Comparison of ENCODE assay signal across 12 cellular contexts in the genomic region with DNA sequence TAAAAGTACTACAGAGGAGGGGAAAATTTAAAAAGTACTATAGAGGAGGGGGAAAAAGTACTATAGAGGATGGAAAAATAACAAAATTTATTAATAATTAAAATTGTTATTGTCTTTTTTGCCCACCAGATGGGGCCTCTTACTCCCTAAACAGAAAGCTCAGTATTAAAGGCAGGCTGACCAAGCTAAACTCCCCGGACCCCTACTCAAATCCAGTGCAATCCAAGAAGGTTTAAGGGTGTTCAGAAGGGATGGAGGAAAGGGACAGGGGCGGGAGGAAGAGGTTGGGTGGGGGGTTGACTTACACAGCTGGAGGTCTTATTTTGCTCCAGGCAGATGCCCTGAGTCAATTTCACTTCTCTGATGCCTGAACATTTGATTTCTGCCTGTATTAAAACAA. TPM values are rescaled to one million over a fixed set of nuclear protein-coding genes. Genes with fewer than 3 reads are reported as not detected.
DNase-seq lines count a peak whose midpoint lies in the region; ATAC-seq, FAIRE-seq and TF ChIP-seq lines count a peak whose summit lies in the region.
"Had no signal": no experiment of that assay in that cellular context is flagged by ENCODE, and none has a peak within 500 bp of the region (broad histone marks: within the 10 kb centered on the region; RNA-seq: fewer than 3 reads in every experiment).

No MANE protein-coding gene starts in this region.

- H3K27me3 ChIP-seq in Caco-2 (replicated peaks; ENCODE audit: control insufficient read depth, insufficient read depth, low read length) = no peaks in the 10 kb centered on the region
- no peaks in the 10 kb centered on the region for H3K27me3 ChIP-seq in MM.1S (replicated peaks; ENCODE audit: insufficient read depth, low read length)
- no peaks in the 10 kb centered on the region for H3K27me3 ChIP-seq in pancreas
- H3K27me3 ChIP-seq: sigmoid colon had no signal

- no TSS peak for BruUV-seq in Caco-2 (replicated peaks; lab: Mats Ljungman, UMichigan)

- H3K27ac ChIP-seq in MM.1S (ENCODE audit: low read length) (no peak overlapping the region), pancreas (peak overlapping the region in 1 of 4 donors; percentile 8)

- H3K36me3 ChIP-seq in Caco-2 (ENCODE audit: control insufficient read depth, insufficient read depth, low read length) (no peaks in the 10 kb centered on the region), MM.1S (replicated peaks; ENCODE audit: insufficient read depth, low read length) (no peaks in the 10 kb centered on the region), pancreas (no peaks in the 10 kb centered on the region)
- H3K36me3 ChIP-seq: sigmoid colon had no signal

- POLR2A ChIA-PET in Caco-2 (lab: Charles Lee) = no interaction called here

- H4K20me1 ChIP-seq in MM.1S (ENCODE audit: insufficient read depth, low read length) = no peaks in the 10 kb centered on the region

- H3K27ac Mint-ChIP-seq in Caco-2 (ENCODE audit: unreplicated experiment) = no peak overlapping the region
- H3K27ac Mint-ChIP-seq: T-helper 17 cell had no signal

- no peaks in the 10 kb centered on the region for H3K9me3 Mint-ChIP-seq in Caco-2 (ENCODE audit: unreplicated experiment)

- no peak overlapping the region for H3K4me3 Mint-ChIP-seq in Caco-2 (ENCODE audit: unreplicated experiment)
- H3K4me3 Mint-ChIP-seq: T-helper 17 cell had no signal

- H2AFZ ChIP-seq in MM.1S (ENCODE audit: low read length) = no peak overlapping the region

- CTCF ChIA-PET in Caco-2 (lab: Charles Lee) = interaction anchor here (0.5 to 2.6 kb wide), 9 partner anchors 12 to 191 kb away, joined by 3 to 54 read pairs (median 7); no protein-coding TSS in a partner anchor

- TF ChIP-seq CTCF in Caco-2 (IDR thresholded peaks at IDR 0.05; ENCODE audit: insufficient read depth in 1 of 2, low read depth in 1 of 2, low read length in 1 of 2, severe bottlenecking in 1 of 2, unreplicated experiment in 1 of 2) (peak; percentile 23 to 47), MM.1S (IDR thresholded peaks at IDR 0.05; ENCODE audit: low read length) (peak; percentile 24), pancreas (IDR thresholded peaks at IDR 0.05) (peak in 1 of 4 donors; percentile 11), GM20000 (IDR thresholded peaks at IDR 0.05; ENCODE audit: extremely low read depth, missing control alignments) (no peak)

- no peaks in the 10 kb centered on the region for H3K9me2 ChIP-seq in MM.1S (replicated peaks; ENCODE audit: insufficient read depth, low read length)

- intact Hi-C loops in Caco-2 (cut with micrococcal nuclease; ENCODE audit: unreplicated experiment) (loop anchor here (1.0 kb wide), 2 partner anchors 12 to 66 kb away; no protein-coding TSS in a partner anchor), pancreas (cut with DNase I) (no loop called here), posterior vena cava (cut with DNase I) (loop anchor here in 1 of 2 donors (5.0 kb wide), 1 partner anchor 60 kb away; no protein-coding TSS in a partner anchor)

- H3K4me1 ChIP-seq in Caco-2 = no peaks in the 10 kb centered on the region
- H3K4me1 ChIP-seq in MM.1S (ENCODE audit: low read length) = no peaks in the 10 kb centered on the region
- no peaks in the 10 kb centered on the region for H3K4me1 ChIP-seq in pancreas

- no peak overlapping the region for H3K4me2 ChIP-seq in MM.1S (ENCODE audit: low read depth, low read length)

- DNase-seq in Caco-2 (no peak), MM.1S (peak; percentile 33), dedifferentiated amniotic fluid mesenchymal stem cell (ENCODE audit: extremely low spot score) (peak; percentile 29), pancreas (no peak), posterior vena cava (ENCODE audit: low spot score) (no peak), NCI-H510A treated with DMSO at 0.1 percent for 48 hours (lab: John Stamatoyannopoulos, UW) (no peak), GM20000 (ENCODE audit: low spot score) (no peak)
- DNase-seq: activated effector memory CD4-positive, alpha-beta T cell treated with Interleukin-2 at 50 U/mL for 16 hours; sigmoid colon; T-helper 17 cell had no signal

- WGBS in pancreas, 2 donors = 17 to 46% methylated on average over 2 of the region's 2 CpGs

- no peak overlapping the region for H3K9ac ChIP-seq in MM.1S (ENCODE audit: low read length)

- FAIRE-seq in pancreas (lab: Jason Lieb, UNC) = no peak
- FAIRE-seq: GM12891 had no signal

- no peaks in the 10 kb centered on the region for H3K36me3 Mint-ChIP-seq in Caco-2 (ENCODE audit: insufficient read depth, unreplicated experiment)

- H3K4me1 Mint-ChIP-seq in Caco-2 (ENCODE audit: low read depth, unreplicated experiment) = no peaks in the 10 kb centered on the region

- ATAC-seq in pancreas (peak in 3 of 4 donors; percentile 37 to 49 (median 44)), HG03280 (IDR thresholded peaks at IDR 0.05; ENCODE audit: unreplicated experiment) (no peak)
- ATAC-seq: T-helper 17 cell had no signal

- H3K4me3 ChIP-seq in Caco-2 (ENCODE audit: low read depth, low read length) (no peak overlapping the region), MM.1S (ENCODE audit: low read length) (no peak overlapping the region), pancreas (no peak overlapping the region)
- H3K4me3 ChIP-seq: sigmoid colon had no signal

- H3F3A ChIP-seq in MM.1S (ENCODE audit: insufficient read depth, low read length) = no peaks in the 10 kb centered on the region

- no peaks in the 10 kb centered on the region for H3K79me2 ChIP-seq in MM.1S (ENCODE audit: low read length)

- H3K9me3 ChIP-seq in Caco-2 (no peaks in the 10 kb centered on the region), MM.1S (replicated peaks; ENCODE audit: insufficient read depth, low read length) (no peaks in the 10 kb centered on the region), pancreas (no peaks in the 10 kb centered on the region)
- H3K9me3 ChIP-seq: sigmoid colon had no signal

- no peaks in the 10 kb centered on the region for H3K27me3 Mint-ChIP-seq in Caco-2 (ENCODE audit: insufficient read depth, unreplicated experiment)

RNA-seq across cellular contexts. Expression of gene CD34, which starts 13.7 kb away (rescaled TPM):
- total RNA-seq in Caco-2 (2022) (not detected in 2 replicates), pancreas (10 to 100 TPM in 1 of 6 donors, 1 to 10 TPM in 5; 5.2 to 11.9 (median 8.1) TPM), posterior vena cava (100 to 1,000 TPM in 1 of 2 donors, 10 to 100 TPM in 1; 58.1 to 154 TPM)
- 10 to 100 TPM in 1 of 2 donors, 1 to 10 TPM in 1; 5.9 to 11.6 TPM for polyA plus RNA-seq in pancreas

Comparison
In these comparisons a context has a peak if more than half of its experiments do, and no peak if none do; other contexts are left out.
1. DNase-seq: peak in MM.1S (single experiment) and dedifferentiated amniotic fluid mesenchymal stem cell (single experiment); none in Caco-2 (0 of 2), pancreas (0 of 6), posterior vena cava (single experiment), NCI-H510A treated with DMSO at 0.1 percent for 48 hours (single experiment) and GM20000 (single experiment).
2. RNA of gene CD34, which starts 13.7 kb away (total RNA-seq): 58.1 to 154 TPM in posterior vena cava; 5.2 to 11.9 TPM in pancreas and not detected in Caco-2; every median in the first group is over 4 times any median in the second.